11 cellular contexts compared by ENCODE assay signal in genomic region chr4:38489924-38490639, GRCh38.
DNase-seq lines count a peak whose midpoint lies in the region; ATAC-seq and FAIRE-seq lines count a peak whose summit lies in the region.
"Had no signal": no experiment of that assay in that cellular context is flagged by ENCODE, and none has a peak within 500 bp of the region (broad histone marks: within the 10 kb centered on the region; RNA-seq: fewer than 3 reads in every experiment).

No MANE protein-coding gene starts in this region.

- no peak for FAIRE-seq in GM19239 (lab: Jason Lieb, UNC)
- FAIRE-seq: A549 had no signal

- ATAC-seq in activated CD4-positive, CD25-positive, alpha-beta regulatory T cell treated with anti-CD3 and anti-CD28 coated beads, Interleukin-2, amount 50 U/mL, for 24 hours, result peak; percentile 76 to 83
- no peak for ATAC-seq in HG03521 (IDR thresholded peaks at IDR 0.05; ENCODE audit: unreplicated experiment)
- ATAC-seq: A549 had no signal

- no peak for DNase-seq in activated CD4-positive, CD25-positive, alpha-beta regulatory T cell (lab: John Stamatoyannopoulos, UW)
- peak; percentile 37 for DNase-seq in astrocyte of the hippocampus (ENCODE audit: low read depth, low spot score)
- peak; percentile 22 for DNase-seq in iPS-NIHi7 (ENCODE audit: extremely low spot score)
- DNase-seq in stimulated activated CD8-positive, alpha-beta memory T cell treated with anti-CD3 and anti-CD28 coated beads, Interleukin-4, amount 100 ng/mL, for 48 hours, result peak; percentile 39
- no peak for DNase-seq in DMS 273 treated with DMSO at 0.1 percent for 48 hours (lab: John Stamatoyannopoulos, UW)
- DNase-seq in GM19239 (ENCODE audit: insufficient read length, low spot score), result no peak
- DNase-seq: activated B cell treated with CpG ODN at 0.5 μM for 24 hours, gastrocnemius medialis had no signal

Comparison
In these comparisons a context has a peak if more than half of its experiments do, and no peak if none do; other contexts are left out.
1. DNase-seq: peak in astrocyte of the hippocampus (single experiment), iPS-NIHi7 (single experiment) and stimulated activated CD8-positive, alpha-beta memory T cell treated with anti-CD3 and anti-CD28 coated beads, Interleukin-4, amount 100 ng/mL, for 48 hours (single experiment); none in activated CD4-positive, CD25-positive, alpha-beta regulatory T cell (0 of 4), DMS 273 treated with DMSO at 0.1 percent for 48 hours (single experiment) and GM19239 (single experiment).